In genomic region chr20:63735859-63736718, GRCh38 we compare ENCODE assay signal across 8 cellular contexts. TPM values are rescaled to one million over a fixed set of nuclear protein-coding genes. Genes with fewer than 3 reads are reported as not detected.
DNase-seq lines count a peak whose midpoint lies in the region; ATAC-seq and TF ChIP-seq lines count a peak whose summit lies in the region.

Gene LIME1 (plus strand): TSS chr20:63736664. CDS start chr20:63737550, 886 bp downstream.

- no peaks in the 10 kb centered on the region for H4K20me1 ChIP-seq in SU-DHL-6 (ENCODE audit: low read depth, low read length)

- H3K27me3 ChIP-seq in SU-DHL-6 (ENCODE audit: low read length), result no peaks in the 10 kb centered on the region

- peak; percentile 47 for ATAC-seq in activated naive CD8-positive, alpha-beta T cell treated with anti-CD3 and anti-CD28 coated beads, Interleukin-2, amount 50 U/mL, for 24 hours
- ATAC-seq in natural killer cell (peak; percentile 37 to 61 (median 58)), HG02938 (IDR thresholded peaks at IDR 0.05; ENCODE audit: unreplicated experiment) (no peak), GM19397 (IDR thresholded peaks at IDR 0.05; ENCODE audit: unreplicated experiment) (no peak)

- peak within 1 kb of the TSS; percentile 68 for H3K27ac Mint-ChIP-seq in activated naive CD8-positive, alpha-beta T cell treated with anti-CD3 and anti-CD28 coated beads, Interleukin-2, amount 50 U/mL, for 24 hours
- peak within 1 kb of the TSS; percentile 83 to 92 for H3K27ac Mint-ChIP-seq in natural killer cell

- no peaks in the 10 kb centered on the region for H3K9me3 ChIP-seq in SU-DHL-6 (ENCODE audit: insufficient read depth, low read length)

- H3K36me3 ChIP-seq in SU-DHL-6 (ENCODE audit: low read length), result no peaks in the 10 kb centered on the region

- peak within 1 kb of the TSS; percentile 97 for H3K27ac ChIP-seq in SU-DHL-6 (ENCODE audit: low read depth, low read length)

- intact Hi-C loops in natural killer cell (cut with micrococcal nuclease), result loop anchor here (10.0 kb wide), 1 partner anchor 101 kb away; no protein-coding TSS in a partner anchor

- peak within 1 kb of the TSS; percentile 77 for H3K9ac ChIP-seq in SU-DHL-6 (ENCODE audit: low read length)

- DNase-seq in GM12864 (ENCODE audit: low read depth) (peak; percentile 45), natural killer cell (peak; percentile 63), NCI-H128 (lab: John Stamatoyannopoulos, UW; ENCODE audit: unreplicated experiment) (no peak), NCI-H2081 treated with DMSO at 0.1 percent for 48 hours (lab: John Stamatoyannopoulos, UW) (no peak)
- DNase-seq in activated naive CD8-positive, alpha-beta T cell treated with anti-CD3 and anti-CD28 coated beads, Interleukin-2, amount 50 U/mL, for 24 hours, result peak; percentile 66

- H3K9me3 Mint-ChIP-seq in activated naive CD8-positive, alpha-beta T cell treated with anti-CD3 and anti-CD28 coated beads, Interleukin-2, amount 50 U/mL, for 24 hours, result no peaks in the 10 kb centered on the region
- H3K9me3 Mint-ChIP-seq in natural killer cell, result no peaks in the 10 kb centered on the region

- no peaks in the 10 kb centered on the region for H3K27me3 Mint-ChIP-seq in activated naive CD8-positive, alpha-beta T cell treated with anti-CD3 and anti-CD28 coated beads, Interleukin-2, amount 50 U/mL, for 24 hours
- no peaks in the 10 kb centered on the region for H3K27me3 Mint-ChIP-seq in natural killer cell (ENCODE audit: low read depth in 2 of 2)

- H3K4me3 ChIP-seq in GM12864 (ENCODE audit: low read depth, low read length) (peak within 1 kb of the TSS; percentile 65), SU-DHL-6 (ENCODE audit: insufficient read depth, low read length, poor library complexity, severe bottlenecking) (peak within 1 kb of the TSS; percentile 55)

- TF ChIP-seq CTCF in GM12864 (IDR thresholded peaks at IDR 0.05; ENCODE audit: low read depth, low read length, missing control alignments) (no peak), SU-DHL-6 (IDR thresholded peaks at IDR 0.05; ENCODE audit: insufficient read depth, low read length, poor library complexity, severe bottlenecking) (no peak), natural killer cell (IDR thresholded peaks at IDR 0.05) (no peak)

- H3K4me1 Mint-ChIP-seq in activated naive CD8-positive, alpha-beta T cell treated with anti-CD3 and anti-CD28 coated beads, Interleukin-2, amount 50 U/mL, for 24 hours, result peaks cover 17% of the 10 kb centered on the region
- peaks cover 21 to 41% of the 10 kb centered on the region in 2 donors for H3K4me1 Mint-ChIP-seq in natural killer cell

- H3K4me2 ChIP-seq in SU-DHL-6 (ENCODE audit: low read depth, low read length, poor library complexity, severe bottlenecking), result peak within 1 kb of the TSS; percentile 89

- H3K79me2 ChIP-seq in SU-DHL-6 (ENCODE audit: insufficient read depth, low read length), result peaks cover 10% of the 10 kb centered on the region; the same call in 1 of the 2 replicates

- peak within 1 kb of the TSS; percentile 54 for H3K4me3 Mint-ChIP-seq in activated naive CD8-positive, alpha-beta T cell treated with anti-CD3 and anti-CD28 coated beads, Interleukin-2, amount 50 U/mL, for 24 hours
- H3K4me3 Mint-ChIP-seq in natural killer cell, result peak within 1 kb of the TSS; percentile 89

- H3F3A ChIP-seq in SU-DHL-6 (ENCODE audit: insufficient read depth), result peaks cover 26% of the 10 kb centered on the region

- H2AFZ ChIP-seq in SU-DHL-6 (ENCODE audit: low read depth, low read length, severe bottlenecking), result no peak within 1 kb of the TSS

- H3K9me2 ChIP-seq in SU-DHL-6 (replicated peaks; ENCODE audit: insufficient read depth, low read length), result no peaks in the 10 kb centered on the region

- H3K36me3 Mint-ChIP-seq in activated naive CD8-positive, alpha-beta T cell treated with anti-CD3 and anti-CD28 coated beads, Interleukin-2, amount 50 U/mL, for 24 hours (ENCODE audit: low read depth), result no peaks in the 10 kb centered on the region
- no peaks in the 10 kb centered on the region for H3K36me3 Mint-ChIP-seq in natural killer cell

RNA-seq across cellular contexts. Expression of gene LIME1, which starts in this region (rescaled TPM):
- total RNA-seq in natural killer cell, result 10 to 100 TPM; 86.5 to 94.4 (median 91.7) TPM

Comparison
In these comparisons a context has a peak if more than half of its experiments do, and no peak if none do; other contexts are left out.
1. DNase-seq: peak in GM12864 (single experiment), activated naive CD8-positive, alpha-beta T cell treated with anti-CD3 and anti-CD28 coated beads, Interleukin-2, amount 50 U/mL, for 24 hours (single experiment) and natural killer cell (single experiment); none in NCI-H128 (single experiment) and NCI-H2081 treated with DMSO at 0.1 percent for 48 hours (single experiment).
2. ATAC-seq: peak in activated naive CD8-positive, alpha-beta T cell treated with anti-CD3 and anti-CD28 coated beads, Interleukin-2, amount 50 U/mL, for 24 hours (single experiment) and natural killer cell (3 of 3); none in HG02938 (single experiment) and GM19397 (single experiment).